In the genomic region with DNA sequence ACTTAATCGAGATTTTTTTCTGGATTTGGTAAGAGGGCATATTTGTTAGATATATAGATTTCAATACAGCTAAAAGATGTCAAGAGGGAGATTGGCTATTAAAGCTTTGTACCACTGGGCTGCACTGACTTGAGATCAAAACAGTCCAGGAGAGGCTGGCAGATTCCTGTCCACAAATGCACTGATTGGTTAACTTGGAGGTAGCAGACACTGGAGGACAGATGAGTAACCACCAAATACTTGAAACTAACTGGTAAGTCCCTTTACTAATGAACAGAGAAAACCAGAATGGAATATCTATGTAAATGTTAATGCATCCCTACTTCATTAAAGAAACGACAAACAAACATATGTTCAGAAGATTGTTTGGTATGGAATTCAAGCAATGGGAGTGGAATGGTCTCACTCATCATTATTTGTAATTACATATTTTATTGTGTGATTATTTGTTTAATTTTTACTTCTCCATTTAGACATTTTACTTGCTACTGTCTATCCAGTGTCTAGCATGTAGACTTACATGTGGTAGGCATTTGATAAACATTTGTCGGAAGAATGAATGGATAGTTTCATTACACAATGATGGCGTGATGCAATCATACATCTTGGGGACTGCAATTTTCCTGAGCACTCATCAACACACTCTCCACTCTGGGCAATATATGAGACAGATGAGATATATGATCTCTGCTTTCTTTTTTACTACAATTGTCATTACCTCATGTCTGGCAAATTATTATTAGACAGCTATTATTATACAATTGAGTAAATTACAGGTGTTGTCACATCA, we compare ENCODE assay signal across 17 cellular contexts.
DNase-seq lines count a peak whose midpoint lies in the region; TF ChIP-seq lines count a peak whose summit lies in the region.
"Had no signal": no experiment of that assay in that cellular context is flagged by ENCODE, and none has a peak within 500 bp of the region (broad histone marks: within the 10 kb centered on the region; RNA-seq: fewer than 3 reads in every experiment).

No MANE protein-coding gene starts in this region.

- H3K27ac ChIP-seq in MM.1S (ENCODE audit: low read length), result no peak overlapping the region
- H3K27ac ChIP-seq: gastrocnemius medialis, stomach, vagina had no signal

- no peaks in the 10 kb centered on the region for H3K9me3 ChIP-seq in MM.1S (replicated peaks; ENCODE audit: insufficient read depth, low read length)
- H3K9me3 ChIP-seq: gastrocnemius medialis, stomach, vagina had no signal

- no peaks in the 10 kb centered on the region for H3K79me2 ChIP-seq in MM.1S (ENCODE audit: low read length)

- H3K9ac ChIP-seq in MM.1S (ENCODE audit: low read length), result no peak overlapping the region

- no peaks in the 10 kb centered on the region for H4K20me1 ChIP-seq in MM.1S (ENCODE audit: insufficient read depth, low read length)

- no peaks in the 10 kb centered on the region for H3K36me3 ChIP-seq in MM.1S (replicated peaks; ENCODE audit: insufficient read depth, low read length)
- H3K36me3 ChIP-seq: gastrocnemius medialis, stomach, vagina had no signal

- H3K27me3 ChIP-seq in MM.1S (replicated peaks; ENCODE audit: insufficient read depth, low read length), result no peaks in the 10 kb centered on the region
- H3K27me3 ChIP-seq: gastrocnemius medialis, stomach, vagina had no signal

- no peak overlapping the region for H3K4me2 ChIP-seq in MM.1S (ENCODE audit: low read depth, low read length)

- no peak overlapping the region for H2AFZ ChIP-seq in MM.1S (ENCODE audit: low read length)

- TF ChIP-seq CTCF in AG10803 (conservative IDR thresholded peaks at IDR 0.05; ENCODE audit: low read length), result no peak
- no peak for TF ChIP-seq CTCF in fibroblast of pulmonary artery (IDR thresholded peaks at IDR 0.05; ENCODE audit: low read length, missing control alignments)
- no peak for TF ChIP-seq CTCF in MM.1S (IDR thresholded peaks at IDR 0.05; ENCODE audit: low read length)

- H3K4me3 ChIP-seq in AG10803 (ENCODE audit: low read length) (no peak overlapping the region), fibroblast of pulmonary artery (replicated peaks; ENCODE audit: low read depth, low read length) (no peak overlapping the region), MM.1S (ENCODE audit: low read length) (no peak overlapping the region)
- H3K4me3 ChIP-seq: gastrocnemius medialis, lung, stomach, vagina had no signal

- no peaks in the 10 kb centered on the region for H3F3A ChIP-seq in MM.1S (ENCODE audit: insufficient read depth, low read length)

- H3K4me1 ChIP-seq in MM.1S (ENCODE audit: low read length), result 0 out of 2 replicates have a peak, but pooled peaks cover 3% of the 10 kb centered on the region
- H3K4me1 ChIP-seq: gastrocnemius medialis had no signal

- DNase-seq in AG10803 (ENCODE audit: low read depth) (peak; percentile 75), LHCN-M2 (ENCODE audit: low read depth) (peak; percentile 46), NCI-H774 (lab: John Stamatoyannopoulos, UW) (peak; percentile 56), fibroblast of pulmonary artery (ENCODE audit: low read depth) (peak; percentile 28), NK-92 (lab: John Stamatoyannopoulos, UW; ENCODE audit: unreplicated experiment) (no peak), MM.1S (no peak), SW 1271 (lab: John Stamatoyannopoulos, UW) (no peak)
- no peak for DNase-seq in stimulated activated naive CD4-positive, alpha-beta T cell treated with Interleukin-2 at 50 U/mL for 16 hours (lab: John Stamatoyannopoulos, UW)
- DNase-seq: activated CD8-positive, alpha-beta memory T cell treated with anti-CD3 and anti-CD28 coated beads, Interleukin-2, amount 50 U/mL, for 48 hours; activated naive CD4-positive, alpha-beta T cell treated with anti-CD3 and anti-CD28 coated beads, Interleukin-2, amount 50 U/mL, for 16 hours; gastrocnemius medialis; KBM-7; natural killer cell; SHP77 treated with DMSO at 0.1 percent for 48 hours; stomach had no signal

- no peaks in the 10 kb centered on the region for H3K9me2 ChIP-seq in MM.1S (replicated peaks; ENCODE audit: insufficient read depth, low read length)

Comparison
In these comparisons a context has a peak if more than half of its experiments do, and no peak if none do; other contexts are left out.
1. DNase-seq: peak in AG10803 (single experiment), LHCN-M2 (single experiment), NCI-H774 (single experiment) and fibroblast of pulmonary artery (single experiment); none in NK-92 (single experiment), stimulated activated naive CD4-positive, alpha-beta T cell treated with Interleukin-2 at 50 U/mL for 16 hours (single experiment), MM.1S (single experiment) and SW 1271 (0 of 2).